In the genomic region with DNA sequence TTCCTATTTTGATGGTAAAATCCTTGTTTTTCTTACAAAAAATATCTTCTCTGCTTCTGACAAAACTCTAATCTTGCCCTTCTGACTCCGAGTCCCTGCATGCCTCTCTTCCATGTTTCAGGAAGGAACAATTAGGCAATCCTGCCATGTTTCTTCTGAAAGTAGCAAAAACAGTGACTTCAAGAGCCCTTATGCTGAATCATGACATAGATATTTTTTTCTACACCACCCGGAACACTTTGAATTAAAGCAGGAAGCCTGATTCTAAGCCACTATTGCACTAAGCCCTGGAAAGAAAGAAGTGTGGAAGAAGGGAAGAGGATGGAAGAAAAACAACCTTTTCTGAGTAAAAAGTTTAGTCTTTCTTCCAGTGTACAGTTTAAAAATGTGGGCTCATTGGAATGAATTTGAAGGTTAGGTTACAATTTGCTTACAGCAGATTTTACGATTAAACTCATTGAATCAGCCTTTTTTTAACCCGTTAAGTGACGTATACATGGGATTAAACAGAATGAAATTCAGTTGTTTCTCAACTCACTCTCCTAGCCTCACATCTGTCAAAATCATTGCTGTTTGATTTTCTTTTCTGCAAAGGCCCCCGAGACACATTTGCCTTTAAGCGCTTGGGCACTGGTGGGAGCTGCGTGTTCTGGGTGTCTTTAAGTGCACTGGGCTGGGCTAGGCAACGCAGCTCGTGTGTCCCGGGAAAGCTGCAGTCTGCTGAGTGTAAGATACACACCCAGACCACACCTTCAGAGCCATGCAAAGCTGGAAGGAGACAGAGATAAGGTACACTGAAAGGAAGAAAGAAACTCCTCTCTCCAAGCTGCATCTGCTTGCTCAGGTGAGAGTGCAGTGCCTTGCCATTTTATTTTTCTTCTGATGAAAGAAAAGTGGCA, we compare ENCODE assay signal across 1 cellular context.
TF ChIP-seq lines count a peak whose summit lies in the region.

No MANE protein-coding gene starts in this region.

TF ChIP-seq in HCT116, 20 proteins besides CTCF, POLR2A, EP300 and RAD21:
- TF ChIP-seq, protein P1, sequence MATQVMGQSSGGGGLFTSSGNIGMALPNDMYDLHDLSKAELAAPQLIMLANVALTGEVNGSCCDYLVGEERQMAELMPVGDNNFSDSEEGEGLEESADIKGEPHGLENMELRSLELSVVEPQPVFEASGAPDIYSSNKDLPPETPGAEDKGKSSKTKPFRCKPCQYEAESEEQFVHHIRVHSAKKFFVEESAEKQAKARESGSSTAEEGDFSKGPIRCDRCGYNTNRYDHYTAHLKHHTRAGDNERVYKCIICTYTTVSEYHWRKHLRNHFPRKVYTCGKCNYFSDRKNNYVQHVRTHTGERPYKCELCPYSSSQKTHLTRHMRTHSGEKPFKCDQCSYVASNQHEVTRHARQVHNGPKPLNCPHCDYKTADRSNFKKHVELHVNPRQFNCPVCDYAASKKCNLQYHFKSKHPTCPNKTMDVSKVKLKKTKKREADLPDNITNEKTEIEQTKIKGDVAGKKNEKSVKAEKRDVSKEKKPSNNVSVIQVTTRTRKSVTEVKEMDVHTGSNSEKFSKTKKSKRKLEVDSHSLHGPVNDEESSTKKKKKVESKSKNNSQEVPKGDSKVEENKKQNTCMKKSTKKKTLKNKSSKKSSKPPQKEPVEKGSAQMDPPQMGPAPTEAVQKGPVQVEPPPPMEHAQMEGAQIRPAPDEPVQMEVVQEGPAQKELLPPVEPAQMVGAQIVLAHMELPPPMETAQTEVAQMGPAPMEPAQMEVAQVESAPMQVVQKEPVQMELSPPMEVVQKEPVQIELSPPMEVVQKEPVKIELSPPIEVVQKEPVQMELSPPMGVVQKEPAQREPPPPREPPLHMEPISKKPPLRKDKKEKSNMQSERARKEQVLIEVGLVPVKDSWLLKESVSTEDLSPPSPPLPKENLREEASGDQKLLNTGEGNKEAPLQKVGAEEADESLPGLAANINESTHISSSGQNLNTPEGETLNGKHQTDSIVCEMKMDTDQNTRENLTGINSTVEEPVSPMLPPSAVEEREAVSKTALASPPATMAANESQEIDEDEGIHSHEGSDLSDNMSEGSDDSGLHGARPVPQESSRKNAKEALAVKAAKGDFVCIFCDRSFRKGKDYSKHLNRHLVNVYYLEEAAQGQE (IDR thresholded peaks at IDR 0.05; ENCODE audit: low read depth), result no peak
- TF ChIP-seq TCF7L2 (IDR thresholded peaks at IDR 0.05; ENCODE audit: borderline replicate concordance, extremely low read depth, insufficient read depth, insufficient read length), result no peak
- TF ChIP-seq, protein P2, sequence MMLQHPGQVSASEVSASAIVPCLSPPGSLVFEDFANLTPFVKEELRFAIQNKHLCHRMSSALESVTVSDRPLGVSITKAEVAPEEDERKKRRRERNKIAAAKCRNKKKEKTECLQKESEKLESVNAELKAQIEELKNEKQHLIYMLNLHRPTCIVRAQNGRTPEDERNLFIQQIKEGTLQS (IDR thresholded peaks at IDR 0.05), result no peak
- no peak for TF ChIP-seq ZFX (IDR thresholded peaks at IDR 0.05)
- TF ChIP-seq POLR2AphosphoS5 (IDR thresholded peaks at IDR 0.05; ENCODE audit: low read depth, low read length), result 0 out of 2 replicates have a peak, but pooled peaks have one; percentile 35
- TF ChIP-seq ELF1 (IDR thresholded peaks at IDR 0.05; ENCODE audit: borderline replicate concordance, low read depth), result peak; percentile 23; the same call in 1 of the 2 replicates
- no peak for TF ChIP-seq EZH2phosphoT487 (IDR thresholded peaks at IDR 0.05; ENCODE audit: borderline replicate concordance)
- peak; percentile 52; the same call in 1 of the 2 replicates for TF ChIP-seq MAX (IDR thresholded peaks at IDR 0.05)
- peak; percentile 55 for TF ChIP-seq YY1 (IDR thresholded peaks at IDR 0.05; ENCODE audit: extremely low read depth, insufficient replicate concordance, low read depth, low read length)
- TF ChIP-seq EGR1 (IDR thresholded peaks at IDR 0.05; ENCODE audit: low read depth), result no peak
- TF ChIP-seq JUND (IDR thresholded peaks at IDR 0.05), result peak; percentile 69
- TF ChIP-seq FOSL1 (IDR thresholded peaks at IDR 0.05; ENCODE audit: low read depth), result peak; percentile 78
- TF ChIP-seq SRF (IDR thresholded peaks at IDR 0.05; ENCODE audit: low read depth), result no peak
- TF ChIP-seq ZNF274 (IDR thresholded peaks at IDR 0.05; ENCODE audit: low read depth, low read length), result no peak
- no peak for TF ChIP-seq ZBTB33 (IDR thresholded peaks at IDR 0.05; ENCODE audit: extremely low read depth, insufficient replicate concordance, low read length)
- TF ChIP-seq CEBPB (IDR thresholded peaks at IDR 0.05; ENCODE audit: low read depth), result peak; percentile 88
- no peak for TF ChIP-seq EZH2 (IDR thresholded peaks at IDR 0.05)
- TF ChIP-seq SP1 (IDR thresholded peaks at IDR 0.05; ENCODE audit: low read depth), result peak; percentile 65
- TF ChIP-seq CBX3 (IDR thresholded peaks at IDR 0.05; ENCODE audit: low read depth), result peak; percentile 47; the same call in 1 of the 2 replicates
- TF ChIP-seq SIN3A (IDR thresholded peaks at IDR 0.05; ENCODE audit: low read depth), result no peak
